ENCODE assay signal across 20 cellular contexts in the genomic region with DNA sequence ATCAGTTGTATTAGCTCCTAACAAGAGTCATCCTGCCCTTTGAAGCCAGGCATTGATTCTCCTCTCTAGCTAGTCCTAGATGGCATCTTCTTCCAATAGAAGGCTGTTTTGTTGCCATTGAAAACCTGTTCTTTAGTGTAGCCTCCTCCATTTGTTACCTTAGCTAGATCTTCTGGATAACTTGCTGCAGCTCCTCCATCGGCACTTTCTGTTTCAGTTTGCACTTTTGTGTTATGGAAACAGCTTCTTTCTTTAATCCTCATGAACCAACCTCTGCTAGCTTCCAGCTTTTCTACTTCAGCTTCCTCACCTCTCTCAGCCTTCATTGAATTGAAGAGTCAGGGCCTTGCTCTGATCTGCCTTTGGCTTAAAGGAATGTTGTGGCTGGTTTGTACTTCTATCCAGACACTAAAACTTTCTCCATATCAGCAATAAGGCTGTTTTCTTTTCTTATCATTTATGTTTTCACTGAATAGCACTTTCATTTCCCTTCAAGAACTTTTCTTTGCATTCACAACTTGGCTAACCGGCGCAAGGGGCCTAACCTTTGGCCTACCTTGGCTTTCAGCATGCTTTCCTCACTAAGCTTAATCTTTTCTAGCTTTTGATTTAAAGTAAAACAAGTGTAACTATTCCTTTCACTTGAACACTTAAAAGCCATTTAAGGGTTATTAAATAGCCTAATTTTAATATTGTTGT.
A peak's percentile ranks its signal among the peaks of the same experiment; 100 is the strongest.
DNase-seq lines count a peak whose midpoint lies in the region; ATAC-seq, FAIRE-seq and TF ChIP-seq lines count a peak whose summit lies in the region.
"Had no signal": no experiment of that assay in that cellular context is flagged by ENCODE, and none has a peak within 500 bp of the region (broad histone marks: within the 10 kb centered on the region; RNA-seq: fewer than 3 reads in every experiment).

No MANE protein-coding gene starts in this region.

- no peaks in the 10 kb centered on the region for H3K4me1 ChIP-seq in adrenal gland (replicated peaks in 1 of 2)
- H3K4me1 ChIP-seq: prostate gland had no signal

- H3K27me3 Mint-ChIP-seq in CD14-positive monocyte (ENCODE audit: low read depth in 3 of 3) = no peaks in the 10 kb centered on the region
- H3K27me3 Mint-ChIP-seq in central memory CD8-positive, alpha-beta T cell = no peaks in the 10 kb centered on the region
- peaks cover 0 to 17% of the 10 kb centered on the region in 2 donors for H3K27me3 Mint-ChIP-seq in natural killer cell (ENCODE audit: low read depth in 2 of 2)
- no peaks in the 10 kb centered on the region for H3K27me3 Mint-ChIP-seq in glutamatergic neuron (ENCODE audit: unreplicated experiment)

- H3K27ac ChIP-seq in adrenal gland = no peak overlapping the region
- H3K27ac ChIP-seq: prostate gland had no signal

- DNase-seq in CD14-positive monocyte (ENCODE audit: low spot score) (no peak), D721Med (ENCODE audit: insufficient read length, low spot score) (no peak), natural killer cell (no peak), SW480 (ENCODE audit: low spot score) (no peak), glutamatergic neuron (no peak), adrenal gland (no peak)
- DNase-seq in central memory CD8-positive, alpha-beta T cell (ENCODE audit: low spot score in 2 of 2) = no peak
- DNase-seq: activated CD4-positive, CD25-positive, alpha-beta regulatory T cell treated with anti-CD3 and anti-CD28 coated beads, Interleukin-2, amount 50 U/mL, for 72 hours; activated T-cell treated with anti-CD3 and anti-CD28 coated beads, Interleukin-2, amount 50 U/mL, for 1 hour; anterior cingulate cortex; DMS79; erythroblast; heart right ventricle; KG1; kidney; NCI-H1417; NCI-H2171 treated with DMSO at 0.1 percent for 48 hours; substantia nigra had no signal

- intact Hi-C loops in CD14-positive monocyte (cut with micrococcal nuclease) = no loop called here
- intact Hi-C loops in natural killer cell (cut with micrococcal nuclease) = no loop called here
- intact Hi-C loops in adrenal gland (cut with DNase I) = no loop called here

- no peak for TF ChIP-seq POLR2A in adrenal gland (IDR thresholded peaks at IDR 0.05)

- H3K9me3 ChIP-seq in adrenal gland (replicated peaks in 1 of 3) = no peaks in the 10 kb centered on the region
- H3K9me3 ChIP-seq: heart right ventricle, prostate gland had no signal

- H3K9me3 Mint-ChIP-seq in CD14-positive monocyte (peaks cover 0 to 1% (median 0%) of the 10 kb centered on the region in 7 donors), natural killer cell (no peaks in the 10 kb centered on the region), glutamatergic neuron (ENCODE audit: unreplicated experiment) (no peaks in the 10 kb centered on the region)
- no peaks in the 10 kb centered on the region for H3K9me3 Mint-ChIP-seq in central memory CD8-positive, alpha-beta T cell

- WGBS in adrenal gland, 4 donors = 67 to 69% (median 69%) methylated on average over 3 of the region's 3 CpGs

- H3K36me3 ChIP-seq in adrenal gland (replicated peaks in 1 of 2) = no peaks in the 10 kb centered on the region
- H3K36me3 ChIP-seq: heart right ventricle, prostate gland had no signal

- H3K4me1 Mint-ChIP-seq in CD14-positive monocyte (peaks cover 15% of the 10 kb centered on the region), natural killer cell (peaks cover 7 to 9% of the 10 kb centered on the region in 2 donors), glutamatergic neuron (ENCODE audit: low read depth, unreplicated experiment) (no peaks in the 10 kb centered on the region)
- H3K4me1 Mint-ChIP-seq in central memory CD8-positive, alpha-beta T cell = peaks cover 8% of the 10 kb centered on the region

- peak; percentile 6 for FAIRE-seq in D721Med (lab: Jason Lieb, UNC)
- FAIRE-seq: colon, kidney had no signal

- H3K4me3 ChIP-seq in adrenal gland = no peak overlapping the region
- H3K4me3 ChIP-seq: heart right ventricle, prostate gland had no signal

- H3K4me3 Mint-ChIP-seq in CD14-positive monocyte (peak overlapping the region in 1 of 2 donors; percentile 70), natural killer cell (peak overlapping the region; percentile 6), glutamatergic neuron (ENCODE audit: unreplicated experiment) (no peak overlapping the region)
- peak overlapping the region; percentile 29 for H3K4me3 Mint-ChIP-seq in central memory CD8-positive, alpha-beta T cell

- H3K36me3 Mint-ChIP-seq in CD14-positive monocyte (no peaks in the 10 kb centered on the region), natural killer cell (no peaks in the 10 kb centered on the region), glutamatergic neuron (ENCODE audit: unreplicated experiment) (no peaks in the 10 kb centered on the region)
- no peaks in the 10 kb centered on the region for H3K36me3 Mint-ChIP-seq in central memory CD8-positive, alpha-beta T cell (ENCODE audit: insufficient read depth)

- peak overlapping the region in 6 of 7 donors; percentile 8 to 87 (median 66) for H3K27ac Mint-ChIP-seq in CD14-positive monocyte
- H3K27ac Mint-ChIP-seq in central memory CD8-positive, alpha-beta T cell (ENCODE audit: low read depth) = peak overlapping the region; percentile 7
- peak overlapping the region; percentile 30 to 67 for H3K27ac Mint-ChIP-seq in natural killer cell
- H3K27ac Mint-ChIP-seq in glutamatergic neuron (ENCODE audit: unreplicated experiment) = no peak overlapping the region

- H3K27me3 ChIP-seq in adrenal gland = no peaks in the 10 kb centered on the region
- H3K27me3 ChIP-seq: heart right ventricle had no signal

- TF ChIP-seq CTCF in CD14-positive monocyte (IDR thresholded peaks at IDR 0.05) (no peak), D721Med (IDR thresholded peaks at IDR 0.05; ENCODE audit: insufficient read depth, missing control alignments) (no peak), natural killer cell (IDR thresholded peaks at IDR 0.05) (no peak), glutamatergic neuron (IDR thresholded peaks at IDR 0.05; ENCODE audit: partially characterized antibody, unreplicated experiment) (no peak), adrenal gland (IDR thresholded peaks at IDR 0.05) (no peak)

- no peak for ATAC-seq in central memory CD8-positive, alpha-beta T cell (replicated peaks; ENCODE audit: extremely low read depth, poor library complexity, severe bottlenecking)
- ATAC-seq in natural killer cell = no peak
- ATAC-seq: heart right ventricle had no signal
